Comparison of ENCODE assay signal across 8 cellular contexts in the genomic region with DNA sequence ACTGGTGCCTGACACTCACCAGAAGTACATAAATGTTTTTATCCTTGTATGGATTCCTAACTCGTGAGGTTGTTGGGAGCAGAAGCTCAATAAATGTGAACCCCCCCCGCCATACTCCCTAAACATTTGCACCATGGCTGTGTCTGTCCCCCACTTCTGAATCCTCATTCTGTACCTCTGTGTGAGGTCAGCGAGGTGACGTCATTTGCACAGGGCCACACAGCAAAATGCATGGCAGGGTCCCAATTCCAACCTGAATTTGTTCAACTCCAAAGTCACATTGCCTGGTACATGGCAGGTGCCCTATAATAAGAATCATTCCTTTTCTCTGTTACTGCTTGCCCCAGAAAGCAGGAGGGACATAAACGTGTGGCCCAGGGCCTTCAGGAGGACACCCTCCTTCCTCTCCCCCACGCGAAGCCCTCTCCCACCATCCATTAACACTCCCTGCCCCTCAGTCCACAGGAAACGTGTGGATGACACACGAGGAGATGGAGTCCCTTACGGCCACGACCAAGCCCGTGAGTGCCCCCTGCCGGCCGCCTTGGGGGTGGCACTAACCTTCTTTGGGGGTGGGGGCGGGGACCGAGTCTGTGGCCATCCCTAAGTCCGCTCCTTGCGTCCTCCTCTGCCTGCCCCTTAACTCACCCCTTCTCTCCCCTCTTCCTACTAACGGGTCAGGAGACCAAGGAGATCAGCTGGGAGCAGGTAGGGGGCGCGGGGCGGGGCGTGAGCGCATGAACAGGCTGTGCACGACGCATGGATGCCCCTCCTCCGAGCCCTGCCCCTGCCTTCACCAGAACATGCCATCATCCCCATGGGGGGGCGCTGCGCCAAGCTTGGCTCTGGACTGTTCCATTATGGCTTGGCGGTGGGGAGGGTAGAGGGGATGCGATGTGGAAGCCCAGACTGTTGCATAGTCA. TPM values are rescaled to one million over a fixed set of nuclear protein-coding genes. Genes with fewer than 3 reads are reported as not detected.
DNase-seq lines count a peak whose midpoint lies in the region; ATAC-seq and TF ChIP-seq lines count a peak whose summit lies in the region.

No MANE protein-coding gene starts in this region.

- no peaks in the 10 kb centered on the region for H3K9me2 ChIP-seq in neural cell (ENCODE audit: insufficient read depth, low read length)

- H2AFZ ChIP-seq in neural cell (ENCODE audit: low read depth, low read length): no peak overlapping the region

- TF ChIP-seq RAD21 in neural cell (conservative IDR thresholded peaks at IDR 0.05): peak; percentile 41

- TF ChIP-seq EP300 in neural cell (conservative IDR thresholded peaks at IDR 0.05; ENCODE audit: poor library complexity, severe bottlenecking): no peak

- no peak overlapping the region for H3K9ac ChIP-seq in neural cell (ENCODE audit: low read length)

- peak; percentile 82 for DNase-seq in AG08396 (ENCODE audit: low spot score)
- peak; percentile 63 for DNase-seq in H4 (ENCODE audit: low spot score)
- peak; percentile 96 for DNase-seq in OCI-M1 (lab: John Stamatoyannopoulos, UW)
- DNase-seq in fibroblast of the aortic adventitia (ENCODE audit: low read depth): peak; percentile 81
- DNase-seq in stimulated activated naive CD8-positive, alpha-beta T cell treated with anti-CD3 and anti-CD28 coated beads, Interleukin-15, Interleukin-2, amounts not matched to agents 100 U/mL and 50 U/mL, for 24 hours: peak; percentile 89

- H3F3A ChIP-seq in neural cell (ENCODE audit: insufficient read depth, low read length, poor library complexity, severe bottlenecking): no peaks in the 10 kb centered on the region

- H3K4me2 ChIP-seq in neural cell (ENCODE audit: low read length): no peak overlapping the region

- no peaks in the 10 kb centered on the region for H3K9me3 ChIP-seq in neural cell (ENCODE audit: low read length)

- H3K27me3 ChIP-seq in neural cell (ENCODE audit: insufficient read depth, low read depth, low read length): no peaks in the 10 kb centered on the region

- no peaks in the 10 kb centered on the region for H3K9me3 Mint-ChIP-seq in activated T-helper 17 cell treated with anti-CD3 and anti-CD28 coated beads, Interleukin-2, amount 50 U/mL, for 72 hours

- H3K79me2 ChIP-seq in neural cell (replicated peaks; ENCODE audit: insufficient read depth, low read length): no peaks in the 10 kb centered on the region

- no peak overlapping the region for H3K27ac ChIP-seq in neural cell (ENCODE audit: low read length)

- no peaks in the 10 kb centered on the region for H4K20me1 ChIP-seq in neural cell (ENCODE audit: insufficient read depth)

- H3K4me3 Mint-ChIP-seq in activated T-helper 17 cell treated with anti-CD3 and anti-CD28 coated beads, Interleukin-2, amount 50 U/mL, for 72 hours: peak overlapping the region; percentile 66

- peak; percentile 94 for TF ChIP-seq CTCF in fibroblast of the aortic adventitia (IDR thresholded peaks at IDR 0.05; ENCODE audit: insufficient read depth, low read length)
- TF ChIP-seq CTCF in neural cell (IDR thresholded peaks at IDR 0.05; ENCODE audit: poor library complexity, severe bottlenecking): peak; percentile 60

- peak overlapping the region; percentile 51 for H3K27ac Mint-ChIP-seq in activated T-helper 17 cell treated with anti-CD3 and anti-CD28 coated beads, Interleukin-2, amount 50 U/mL, for 72 hours

- H3K36me3 ChIP-seq in neural cell (ENCODE audit: insufficient read depth, low read length): no peaks in the 10 kb centered on the region

- ATAC-seq in activated T-helper 17 cell treated with anti-CD3 and anti-CD28 coated beads, Interleukin-2, amount 50 U/mL, for 72 hours (replicated peaks): peak; percentile 66
- peak; percentile 47 for ATAC-seq in stimulated activated naive CD8-positive, alpha-beta T cell treated with anti-CD3 and anti-CD28 coated beads, Interleukin-15, Interleukin-2, amounts not matched to agents 100 U/mL and 50 U/mL, for 24 hours
- no peak for ATAC-seq in GM21526 (IDR thresholded peaks at IDR 0.05; ENCODE audit: low FRiP score, unreplicated experiment)

- no peaks in the 10 kb centered on the region for H3K36me3 Mint-ChIP-seq in activated T-helper 17 cell treated with anti-CD3 and anti-CD28 coated beads, Interleukin-2, amount 50 U/mL, for 72 hours (ENCODE audit: low read depth)

- H3K27me3 Mint-ChIP-seq in activated T-helper 17 cell treated with anti-CD3 and anti-CD28 coated beads, Interleukin-2, amount 50 U/mL, for 72 hours: peaks cover 44% of the 10 kb centered on the region

- H3K4me3 ChIP-seq in fibroblast of the aortic adventitia (ENCODE audit: low read depth, low read length): peak overlapping the region; percentile 52
- no peak overlapping the region for H3K4me3 ChIP-seq in neural cell (ENCODE audit: low read length)

- peaks cover 27% of the 10 kb centered on the region for H3K4me1 Mint-ChIP-seq in activated T-helper 17 cell treated with anti-CD3 and anti-CD28 coated beads, Interleukin-2, amount 50 U/mL, for 72 hours

TF ChIP-seq in neural cell, 6 proteins besides CTCF, POLR2A, EP300 and RAD21:
- TF ChIP-seq EZH2 (IDR thresholded peaks at IDR 0.05; ENCODE audit: borderline replicate concordance, insufficient read depth, low read length, poor library complexity, severe bottlenecking) (no peak), TAF1 (IDR thresholded peaks at IDR 0.05; ENCODE audit: low read depth) (no peak), POLR2AphosphoS5 (IDR thresholded peaks at IDR 0.05) (peak; percentile 10), SMC3 (conservative IDR thresholded peaks at IDR 0.05; ENCODE audit: poor library complexity) (peak; percentile 50), MXI1 (conservative IDR thresholded peaks at IDR 0.05; ENCODE audit: poor library complexity, severe bottlenecking) (no peak)

RNA-seq across cellular contexts. Expression of a gene that starts 9.4 kb away (rescaled TPM):
- 0.06 TPM in 1 of 2 replicates, not detected in the other for total RNA-seq in H4 (2014; rRNA removed; shearing (Covaris generic))
- total RNA-seq in activated T-helper 17 cell treated with anti-CD3 and anti-CD28 coated beads, Interleukin-2, amount 50 U/mL, for 72 hours: not detected
- not detected in 2 replicates for total RNA-seq in fibroblast of the aortic adventitia (ENCODE audit: low replicate concordance)
- polyA plus RNA-seq in neural cell: 1.0 TPM in 1 of 2 replicates, not detected in the other
- 1.9 TPM in 1 of 2 replicates, not detected in the other for polyA minus RNA-seq in neural cell

RNA-seq across cellular contexts. Expression of a gene that starts 11.8 kb away (rescaled TPM):
- total RNA-seq in H4 (2014; rRNA removed; shearing (Covaris generic)): 3.9 and 5.0 TPM in 2 replicates
- total RNA-seq in activated T-helper 17 cell treated with anti-CD3 and anti-CD28 coated beads, Interleukin-2, amount 50 U/mL, for 72 hours: under 1 TPM in 1 of 2 donors, not detected in 1; 0.52 TPM
- 14.0 and 15.0 TPM in 2 replicates for total RNA-seq in fibroblast of the aortic adventitia (ENCODE audit: low replicate concordance)
- polyA plus RNA-seq in neural cell: 40.0 and 42.5 TPM in 2 replicates
- polyA minus RNA-seq in neural cell: 21.9 and 34.1 TPM in 2 replicates

RNA-seq across cellular contexts. Expression of a gene that starts 26.4 kb away (rescaled TPM):
- total RNA-seq in H4 (2014; rRNA removed; shearing (Covaris generic)): 5.4 and 6.9 TPM in 2 replicates
- total RNA-seq in activated T-helper 17 cell treated with anti-CD3 and anti-CD28 coated beads, Interleukin-2, amount 50 U/mL, for 72 hours: 1 to 10 TPM; 3.6 to 3.9 TPM
- total RNA-seq in fibroblast of the aortic adventitia (ENCODE audit: low replicate concordance): 0.99 and 2.4 TPM in 2 replicates
- 73.0 and 80.7 TPM in 2 replicates for polyA plus RNA-seq in neural cell
- polyA minus RNA-seq in neural cell: 61.0 and 66.2 TPM in 2 replicates

RNA-seq across cellular contexts. Expression of a gene that starts 26.8 kb away (rescaled TPM):
- 0.80 and 7.3 TPM in 2 replicates for total RNA-seq in H4 (2014; rRNA removed; shearing (Covaris generic))
- 1 to 10 TPM in 1 of 2 donors, under 1 TPM in 1; 0.50 to 1.3 TPM for total RNA-seq in activated T-helper 17 cell treated with anti-CD3 and anti-CD28 coated beads, Interleukin-2, amount 50 U/mL, for 72 hours
- 0.41 and 0.54 TPM in 2 replicates for total RNA-seq in fibroblast of the aortic adventitia (ENCODE audit: low replicate concordance)
- 5.7 and 8.4 TPM in 2 replicates for polyA plus RNA-seq in neural cell
- 7.4 and 9.3 TPM in 2 replicates for polyA minus RNA-seq in neural cell

RNA-seq across cellular contexts. Expression of a gene that starts 31.6 kb away (rescaled TPM):
- 4.1 and 15.2 TPM in 2 replicates for total RNA-seq in H4 (2014; rRNA removed; shearing (Covaris generic))
- 1 to 10 TPM; 4.1 to 4.7 TPM for total RNA-seq in activated T-helper 17 cell treated with anti-CD3 and anti-CD28 coated beads, Interleukin-2, amount 50 U/mL, for 72 hours
- total RNA-seq in fibroblast of the aortic adventitia (ENCODE audit: low replicate concordance): 2.2 and 3.7 TPM in 2 replicates
- polyA plus RNA-seq in neural cell: 88.7 and 99.0 TPM in 2 replicates
- polyA minus RNA-seq in neural cell: 19.4 and 22.9 TPM in 2 replicates
